In the genomic region with DNA sequence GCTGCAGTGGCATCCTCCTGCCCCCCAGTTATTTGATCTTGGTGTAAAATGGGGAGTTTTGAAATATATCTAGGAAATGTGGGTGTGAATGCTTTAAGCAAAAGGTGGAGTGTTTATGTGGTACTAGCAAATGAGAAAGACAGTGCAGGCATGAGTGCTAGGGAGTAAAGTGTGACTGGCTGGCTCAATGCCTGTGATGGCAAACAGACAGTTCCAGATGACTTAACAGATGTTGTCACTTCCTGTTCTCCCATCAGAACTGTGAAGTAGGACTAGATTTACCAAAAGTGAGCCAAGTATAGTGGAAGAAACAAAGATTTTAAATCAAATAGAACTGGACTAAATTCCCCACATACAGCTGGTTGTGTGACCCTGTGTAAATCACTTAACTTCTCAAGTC, we compare ENCODE assay signal across 16 cellular contexts. TPM values are rescaled to one million over a fixed set of nuclear protein-coding genes. Genes with fewer than 3 reads are reported as not detected.
DNase-seq lines count a peak whose midpoint lies in the region; ATAC-seq and TF ChIP-seq lines count a peak whose summit lies in the region.
"Had no signal": no experiment of that assay in that cellular context is flagged by ENCODE, and none has a peak within 500 bp of the region (broad histone marks: within the 10 kb centered on the region; RNA-seq: fewer than 3 reads in every experiment).

No MANE protein-coding gene starts in this region.

- no peaks in the 10 kb centered on the region for H3K79me2 ChIP-seq in DND-41 (ENCODE audit: insufficient read depth, low read length)

- peak overlapping the region; percentile 36; the same call in 1 of the 2 replicates for H2AFZ ChIP-seq in DND-41 (ENCODE audit: low read depth, low read length)

- H3K27ac ChIP-seq in DND-41 (ENCODE audit: low read length), result no peak overlapping the region
- H3K27ac ChIP-seq: coronary artery had no signal

- H3K4me3 Mint-ChIP-seq in memory B cell, result no peak overlapping the region

- H3K27ac Mint-ChIP-seq in memory B cell, result no peak overlapping the region
- H3K27ac Mint-ChIP-seq: immature natural killer cell had no signal

- H3K4me3 ChIP-seq in DND-41 (ENCODE audit: low read depth in 1 of 2, low read length in 2 of 2), result no peak overlapping the region
- H3K4me3 ChIP-seq: coronary artery had no signal

- DNase-seq in DND-41, result no peak
- DNase-seq in MV-4-11 (lab: John Stamatoyannopoulos, UW), result peak; percentile 7
- DNase-seq in memory B cell (ENCODE audit: low spot score in 2 of 2), result no peak
- DNase-seq in mucosa of gallbladder (ENCODE audit: low spot score), result no peak
- DNase-seq in NOMO-1 treated with dmso at 0.1 percent for 144 hours (lab: John Stamatoyannopoulos, UW; ENCODE audit: unreplicated experiment), result no peak
- DNase-seq: activated CD4-positive, alpha-beta T cell treated with anti-CD3 and anti-CD28 coated beads for 1 hour; activated gamma-delta T cell; immature natural killer cell; NCI-H2081 treated with DMSO at 0.1 percent for 48 hours; NCI-H774; stimulated activated CD4-positive, alpha-beta T cell treated with anti-CD3 and anti-CD28 coated beads, Interleukin-2, amount 100 ng/mL, for 24 hours had no signal

- ATAC-seq in DND-41 (ENCODE audit: insufficient read depth, low read depth) (peak; percentile 71; the same call in 2 of the 3 replicates), GM18867 (IDR thresholded peaks at IDR 0.05; ENCODE audit: unreplicated experiment) (peak; percentile 24), memory B cell (ENCODE audit: low read depth) (peak; percentile 73), HG03280 (IDR thresholded peaks at IDR 0.05; ENCODE audit: unreplicated experiment) (no peak), GM21825 (IDR thresholded peaks at IDR 0.05; ENCODE audit: unreplicated experiment) (no peak)
- ATAC-seq: sciatic nerve had no signal

- no peaks in the 10 kb centered on the region for H3K27me3 ChIP-seq in DND-41 (ENCODE audit: insufficient read depth, low read length, poor library complexity)

- peaks cover 21% of the 10 kb centered on the region for H3K4me1 Mint-ChIP-seq in memory B cell

- no peak overlapping the region for H3K4me2 ChIP-seq in DND-41 (ENCODE audit: insufficient read depth, low read length)

- no peaks in the 10 kb centered on the region for H3K27me3 Mint-ChIP-seq in memory B cell

- H3K9me3 Mint-ChIP-seq in memory B cell, result no peaks in the 10 kb centered on the region
- H3K9me3 Mint-ChIP-seq: immature natural killer cell had no signal

- no peak for TF ChIP-seq CTCF in DND-41 (IDR thresholded peaks at IDR 0.05; ENCODE audit: borderline replicate concordance, extremely low read depth, low read length, poor library complexity, severe bottlenecking)

- no peaks in the 10 kb centered on the region for H3K36me3 ChIP-seq in DND-41 (ENCODE audit: insufficient read depth, low read length)

- H3K36me3 Mint-ChIP-seq in memory B cell, result no peaks in the 10 kb centered on the region
- H3K36me3 Mint-ChIP-seq: immature natural killer cell had no signal

- no peaks in the 10 kb centered on the region for H3K9me3 ChIP-seq in DND-41 (ENCODE audit: insufficient read depth, low read length, severe bottlenecking)

- H4K20me1 ChIP-seq in DND-41 (ENCODE audit: insufficient read depth, low read length), result no peaks in the 10 kb centered on the region

- H3K9ac ChIP-seq in DND-41 (ENCODE audit: low read depth, low read length), result no peak overlapping the region

- peaks cover 4% of the 10 kb centered on the region for H3K4me1 ChIP-seq in DND-41 (ENCODE audit: insufficient read depth, low read length)

RNA-seq across cellular contexts. Expression of a gene that starts 8.4 kb away (rescaled TPM):
- 35.4 TPM for total RNA-seq in mucosa of gallbladder

Comparison
In these comparisons a context has a peak if more than half of its experiments do, and no peak if none do; other contexts are left out.
1. ATAC-seq: peak in DND-41 (single experiment), GM18867 (single experiment) and memory B cell (single experiment); none in HG03280 (single experiment) and GM21825 (single experiment).